ENCODE assay signal across 15 cellular contexts in genomic region chr1:25727026-25727818, GRCh38.
DNase-seq lines count a peak whose midpoint lies in the region.
"Had no signal": no experiment of that assay in that cellular context is flagged by ENCODE, and none has a peak within 500 bp of the region (broad histone marks: within the 10 kb centered on the region; RNA-seq: fewer than 3 reads in every experiment).

No MANE protein-coding gene starts in this region.

- peak overlapping the region; percentile 1 to 36 for H3K27ac ChIP-seq in esophagus (ENCODE audit: low read depth in 2 of 2, low read length in 1 of 2)
- peak overlapping the region; percentile 45 for H3K27ac ChIP-seq in mesodermal cell (ENCODE audit: low read depth, low read length, severe bottlenecking)
- peak overlapping the region; percentile 51 for H3K27ac ChIP-seq in skeletal muscle tissue (ENCODE audit: low read depth, low read length)
- H3K27ac ChIP-seq: C4-2B had no signal

- H3K9me3 ChIP-seq in NT2/D1 (ENCODE audit: insufficient read depth, low read length) (no peaks in the 10 kb centered on the region), esophagus (ENCODE audit: control insufficient read depth in 2 of 2, insufficient read depth in 1 of 2, low read depth in 1 of 2, low read length in 1 of 2) (no peaks in the 10 kb centered on the region), mesodermal cell (ENCODE audit: control insufficient read depth, low read length) (no peaks in the 10 kb centered on the region), skeletal muscle tissue (ENCODE audit: control insufficient read depth in 3 of 3, low read length in 3 of 3) (no peaks in the 10 kb centered on the region)

- H3K4me3 ChIP-seq in NT2/D1 (ENCODE audit: insufficient read length, low read depth) (no peak overlapping the region), esophagus (ENCODE audit: low read depth in 1 of 2, low read length in 2 of 2) (no peak overlapping the region), mesodermal cell (ENCODE audit: extremely low read depth, insufficient read depth, low read length, poor library complexity, severe bottlenecking) (no peak overlapping the region), skeletal muscle tissue (ENCODE audit: low read length in 3 of 3) (peak overlapping the region in 1 of 3 donors; percentile 54)

- H3K9ac ChIP-seq in NT2/D1 (ENCODE audit: insufficient read length, low read depth) (peak overlapping the region; percentile 23), skeletal muscle tissue (ENCODE audit: low read depth in 1 of 3, low read length in 3 of 3) (peak overlapping the region in 2 of 3 donors; percentile 45 to 52)

- DNase-seq in NT2/D1 (ENCODE audit: low read depth, low spot score) (no peak), OCI-M2 (lab: John Stamatoyannopoulos, UW; ENCODE audit: unreplicated experiment) (no peak), NCI-H2029 (lab: John Stamatoyannopoulos, UW) (no peak), amniotic stem cell (lab: John Stamatoyannopoulos, UW) (no peak), MV-4-11 (lab: John Stamatoyannopoulos, UW) (no peak)
- DNase-seq: activated CD4-positive, alpha-beta memory T cell treated with anti-CD3 and anti-CD28 coated beads, Interleukin-2, amount 10 ng/mL, durations not matched to agents 7 days and 5 days; activated gamma-delta T cell; NCI-H2171 treated with DMSO at 0.1 percent for 48 hours; stimulated activated CD4-positive, alpha-beta T cell treated with anti-CD3 and anti-CD28 coated beads, Interleukin-4, amount 100 ng/mL, for 1 hour; stimulated activated naive CD8-positive, alpha-beta T cell treated with anti-CD3 and anti-CD28 coated beads, Interleukin-15, Interleukin-2, amounts not matched to agents 100 U/mL and 50 U/mL, for 24 hours; T-helper 1 cell had no signal

- WGBS in esophagus, 2 donors = 71 to 72% methylated on average over 12 of the region's 12 CpGs
- 92 to 94% methylated on average over 7 to 8 of the region's 12 CpGs for WGBS in mesodermal cell (ENCODE audit: insufficient coverage in 2 of 2), 2 experiments

- H3K27me3 ChIP-seq in NT2/D1 (ENCODE audit: insufficient read depth, insufficient read length) = no peaks in the 10 kb centered on the region
- H3K27me3 ChIP-seq in esophagus (ENCODE audit: control insufficient read depth in 1 of 2, insufficient read depth in 2 of 2, low read length in 2 of 2) = no peaks in the 10 kb centered on the region
- no peaks in the 10 kb centered on the region for H3K27me3 ChIP-seq in skeletal muscle tissue (ENCODE audit: control insufficient read depth in 3 of 3, insufficient read depth in 3 of 3, low read length in 3 of 3)

- H3K36me3 ChIP-seq in NT2/D1 (ENCODE audit: insufficient read depth, insufficient read length, low read length) (no peaks in the 10 kb centered on the region), esophagus (ENCODE audit: control insufficient read depth in 2 of 2, insufficient read depth in 2 of 2, low read length in 1 of 2) (no peaks in the 10 kb centered on the region), mesodermal cell (ENCODE audit: control insufficient read depth, insufficient read depth, low read length) (no peaks in the 10 kb centered on the region), skeletal muscle tissue (ENCODE audit: control insufficient read depth in 3 of 3, insufficient read depth in 3 of 3, low read length in 3 of 3) (no peaks in the 10 kb centered on the region)

- H3K4me1 ChIP-seq in NT2/D1 (ENCODE audit: insufficient read depth, insufficient read length) (peaks cover 37% of the 10 kb centered on the region), esophagus (ENCODE audit: control insufficient read depth in 2 of 2, insufficient read depth in 2 of 2, low read length in 1 of 2) (peaks cover 9 to 28% of the 10 kb centered on the region in 2 donors), mesodermal cell (ENCODE audit: control insufficient read depth, insufficient read depth, low read length, poor library complexity, severe bottlenecking) (peaks cover 6% of the 10 kb centered on the region), skeletal muscle tissue (ENCODE audit: control insufficient read depth in 3 of 3, insufficient read depth in 3 of 3, low read length in 3 of 3) (peaks cover 35 to 41% (median 35%) of the 10 kb centered on the region in 3 donors)
